In the genomic region with DNA sequence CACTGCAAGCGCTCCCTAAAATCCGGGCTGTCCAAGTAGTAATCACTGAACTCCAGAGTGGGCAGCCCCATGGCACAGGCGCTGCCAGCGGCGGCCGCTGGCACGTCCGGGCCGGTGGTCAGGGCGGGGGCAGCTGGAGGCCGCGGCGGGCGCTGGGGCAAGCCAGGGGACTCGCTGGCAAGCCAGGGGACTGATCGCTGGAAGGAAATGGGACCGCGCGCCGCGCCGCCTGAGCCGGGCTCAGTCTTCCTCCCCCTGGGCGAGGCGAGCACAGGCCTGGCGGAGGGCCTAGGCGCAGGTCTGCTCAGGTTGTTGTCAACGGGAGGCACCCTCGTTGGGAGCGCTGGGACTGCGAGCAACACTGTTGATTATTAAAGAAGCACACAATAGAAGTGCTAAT, we compare ENCODE assay signal across 18 cellular contexts. TPM values are rescaled to one million over a fixed set of nuclear protein-coding genes. Genes with fewer than 3 reads are reported as not detected.
"Had no signal": no experiment of that assay in that cellular context is flagged by ENCODE, and none has a peak within 500 bp of the region (broad histone marks: within the 10 kb centered on the region; RNA-seq: fewer than 3 reads in every experiment).

No MANE protein-coding gene starts in this region.

RNA-seq across cellular contexts. Expression of gene OR11H1, which starts 25.8 kb away (rescaled TPM):
- total RNA-seq: activated CD4-positive, alpha-beta T cell treated with anti-CD3 and anti-CD28 coated beads for 36 hours; activated CD8-positive, alpha-beta T cell treated with anti-CD3 and anti-CD28 coated beads, Interleukin-2, amount 10 ng/mL, durations not matched to agents 7 days and 5 days; activated T-cell treated with anti-CD3 and anti-CD28 coated beads, Interleukin-2, amount 50 U/mL, for 72 hours; body of pancreas; endodermal cell; esophagus mucosa; foreskin keratinocyte; glomerular endothelial cell; heart right ventricle; liver; naive thymus-derived CD8-positive, alpha-beta T cell; occipital lobe; right lobe of liver; SJSA1; skeletal muscle tissue; stomach; thyroid gland; urinary bladder had no signal
- polyA plus RNA-seq: foreskin keratinocyte; heart right ventricle; liver; naive thymus-derived CD8-positive, alpha-beta T cell; stomach; urinary bladder had no signal
